In genomic region chr10:132679640-132680039, GRCh38 we compare ENCODE assay signal across 16 cellular contexts.
"Had no signal": no experiment of that assay in that cellular context is flagged by ENCODE, and none has a peak within 500 bp of the region (broad histone marks: within the 10 kb centered on the region; RNA-seq: fewer than 3 reads in every experiment).

No MANE protein-coding gene starts in this region.

- DNase-seq: activated CD4-positive, alpha-beta T cell treated with anti-CD3 and anti-CD28 coated beads for 1 hour; activated gamma-delta T cell; activated T-cell treated with anti-CD3 and anti-CD28 coated beads, Interleukin-2, amount 50 U/mL, for 72 hours; colonic mucosa; esophagus squamous epithelium; hippocampal formation; mesenchymal stem cell; nucleus accumbens; retina; stimulated activated CD4-positive, alpha-beta T cell treated with anti-CD3 and anti-CD28 coated beads, Interleukin-12 subunit alpha, Interleukin-12 subunit beta, amount 100 ng/mL, for 4 hours; substantia nigra; T-helper 9 cell had no signal

- FAIRE-seq: astrocyte had no signal

- H3K36me3 ChIP-seq: colonic mucosa, esophagus squamous epithelium, gastrocnemius medialis, uterus had no signal

- H3K27me3 ChIP-seq: colonic mucosa, esophagus squamous epithelium, gastrocnemius medialis, tibial nerve, uterus had no signal

- ATAC-seq: activated T-cell treated with anti-CD3 and anti-CD28 coated beads, Interleukin-2, amount 50 U/mL, for 72 hours; gastrocnemius medialis had no signal

- H3K9me3 ChIP-seq: colonic mucosa, esophagus squamous epithelium, gastrocnemius medialis, tibial nerve, uterus had no signal

- H3K4me1 ChIP-seq: gastrocnemius medialis, uterus had no signal

- H3K4me3 ChIP-seq: colonic mucosa, esophagus squamous epithelium, gastrocnemius medialis, tibial nerve, uterus had no signal

- H3K27ac ChIP-seq: colonic mucosa, esophagus squamous epithelium, gastrocnemius medialis, tibial nerve, uterus had no signal
